In the genomic region with DNA sequence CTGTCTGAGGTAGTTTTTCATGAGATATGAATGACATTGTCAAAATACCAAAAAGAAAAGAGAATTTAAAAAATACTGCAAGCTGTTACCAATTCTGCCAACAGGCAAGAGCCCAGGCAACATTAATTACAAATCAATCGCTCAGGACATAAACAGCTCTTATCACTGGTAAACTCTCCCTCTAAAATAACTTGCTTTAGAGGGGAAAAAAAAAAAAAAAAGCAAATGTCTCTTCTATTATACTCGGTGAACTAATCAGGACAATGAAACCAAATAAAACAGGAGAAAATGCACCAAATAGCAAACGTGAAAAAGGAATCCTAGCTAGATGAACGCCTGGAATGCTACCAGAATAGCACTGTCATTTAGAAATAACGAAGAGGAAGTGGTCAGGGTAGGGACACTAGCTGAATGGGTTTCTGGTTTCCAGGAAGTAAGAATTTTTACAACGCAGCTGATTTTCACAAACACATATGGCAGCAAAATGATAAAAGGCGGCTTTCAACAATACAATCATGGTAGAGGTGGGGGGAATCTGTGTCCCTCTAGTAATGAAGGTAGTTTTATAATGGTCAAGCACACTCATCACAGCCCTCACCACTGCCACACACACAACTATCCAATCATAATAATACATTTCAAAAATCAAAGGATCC, we compare ENCODE assay signal across 8 cellular contexts.
DNase-seq lines count a peak whose midpoint lies in the region; ATAC-seq and TF ChIP-seq lines count a peak whose summit lies in the region.

No MANE protein-coding gene starts in this region.

- TF ChIP-seq CTCF in GM13977 (IDR thresholded peaks at IDR 0.05; ENCODE audit: extremely low read depth, insufficient read depth, missing control alignments) (no peak), HL-60 (IDR thresholded peaks at IDR 0.05; ENCODE audit: insufficient read depth, low read length) (no peak)

- ATAC-seq in naive B cell (ENCODE audit: low read depth in 2 of 2) (peak; percentile 71 to 75), GM18520 (IDR thresholded peaks at IDR 0.05; ENCODE audit: unreplicated experiment) (no peak)

- H3K36me3 Mint-ChIP-seq in naive B cell: peaks cover 18 to 24% of the 10 kb centered on the region in 2 donors

- H3K9me3 Mint-ChIP-seq in naive B cell: peaks cover 0 to 20% (median 8%) of the 10 kb centered on the region in 7 donors

- no peaks in the 10 kb centered on the region for H3K27me3 Mint-ChIP-seq in naive B cell

- H3K4me3 ChIP-seq in HL-60 (replicated peaks; ENCODE audit: insufficient read depth, low read length) (no peak overlapping the region), adipocyte (ENCODE audit: low read length) (no peak overlapping the region)

- H3K9me3 ChIP-seq in adipocyte (ENCODE audit: control insufficient read depth, low read length): no peaks in the 10 kb centered on the region

- H3K27ac ChIP-seq in HL-60 (replicated peaks): peak overlapping the region; percentile 73

- H3K4me1 ChIP-seq in adipocyte (ENCODE audit: control insufficient read depth, insufficient read depth, low read length): no peaks in the 10 kb centered on the region

- peak overlapping the region in 5 of 6 donors; percentile 0 to 83 (median 25) for H3K27ac Mint-ChIP-seq in naive B cell

- H3K4me1 Mint-ChIP-seq in naive B cell: peaks cover 24 to 26% (median 25%) of the 10 kb centered on the region in 3 donors

- intact Hi-C loops in posterior vena cava (cut with DNase I): no loop called here

- peak; percentile 26 for DNase-seq in GM13977 (ENCODE audit: low spot score)
- DNase-seq in HL-60 (ENCODE audit: low read depth in 1 of 2, low spot score in 1 of 2): peak; percentile 33 to 62
- peak; percentile 29 for DNase-seq in adipocyte (ENCODE audit: low read depth)
- peak; percentile 19 for DNase-seq in naive B cell
- DNase-seq in posterior vena cava (ENCODE audit: low spot score): no peak
- DNase-seq in DMS53 treated with DMSO at 0.1 percent for 48 hours (lab: John Stamatoyannopoulos, UW; ENCODE audit: unreplicated experiment): no peak
- DNase-seq in NCI-H2171 (lab: John Stamatoyannopoulos, UW): no peak

- peaks cover 4% of the 10 kb centered on the region for H3K36me3 ChIP-seq in adipocyte (ENCODE audit: control insufficient read depth, insufficient read depth, low read length, severe bottlenecking)

- in situ Hi-C loops in GM13977 (cut with MboI; ENCODE audit: low pct_unique_long_range_greater_than_20kb, low sequenced_read_pairs, unreplicated experiment): no loop called here

- H3K9ac ChIP-seq in adipocyte (ENCODE audit: low read length): no peak overlapping the region

- peak overlapping the region; percentile 49 to 85 (median 72) for H3K4me3 Mint-ChIP-seq in naive B cell

- H3K27me3 ChIP-seq in HL-60 (ENCODE audit: insufficient read depth, poor library complexity, severe bottlenecking) (no peaks in the 10 kb centered on the region), adipocyte (replicated peaks; ENCODE audit: control insufficient read depth, insufficient read depth, low read length) (no peaks in the 10 kb centered on the region)

Comparison
In these comparisons a context has a peak if more than half of its experiments do, and no peak if none do; other contexts are left out.
1. DNase-seq: peak in GM13977 (single experiment), HL-60 (2 of 2), adipocyte (single experiment) and naive B cell (single experiment); none in posterior vena cava (single experiment), DMS53 treated with DMSO at 0.1 percent for 48 hours (single experiment) and NCI-H2171 (single experiment).